Comparison of ENCODE assay signal across 9 cellular contexts in genomic region chr14:100065942-100066574, GRCh38. TPM values are rescaled to one million over a fixed set of nuclear protein-coding genes. Genes with fewer than 3 reads are reported as not detected.
DNase-seq lines count a peak whose midpoint lies in the region; ATAC-seq and TF ChIP-seq lines count a peak whose summit lies in the region.
"Had no signal": no experiment of that assay in that cellular context is flagged by ENCODE, and none has a peak within 500 bp of the region (broad histone marks: within the 10 kb centered on the region; RNA-seq: fewer than 3 reads in every experiment).

No MANE protein-coding gene starts in this region.

- peaks cover 36% of the 10 kb centered on the region for H3K36me3 Mint-ChIP-seq in activated CD4-positive, alpha-beta T cell treated with anti-CD3 and anti-CD28 coated beads, Interleukin-2, amount 10 ng/mL, durations not matched to agents 24 days and 14 days (ENCODE audit: low read depth)

- peak; percentile 94 for DNase-seq in activated CD4-positive, alpha-beta T cell treated with anti-CD3 and anti-CD28 coated beads, Interleukin-2, amount 10 ng/mL, durations not matched to agents 24 days and 14 days
- no peak for DNase-seq in heart right ventricle
- peak; percentile 68 for DNase-seq in stimulated activated CD8-positive, alpha-beta memory T cell treated with anti-CD3 and anti-CD28 coated beads, Interleukin-7, amount 100 ng/mL, for 24 hours (ENCODE audit: low read depth)
- DNase-seq in NCI-H1417 (lab: John Stamatoyannopoulos, UW): no peak
- DNase-seq in LoVo (ENCODE audit: low spot score): no peak
- no peak for DNase-seq in NCI-H446 (lab: John Stamatoyannopoulos, UW)

- peak overlapping the region; percentile 98 for H3K27ac Mint-ChIP-seq in activated CD4-positive, alpha-beta T cell treated with anti-CD3 and anti-CD28 coated beads, Interleukin-2, amount 10 ng/mL, durations not matched to agents 24 days and 14 days

- H3K27ac ChIP-seq in heart right ventricle: peak overlapping the region in 7 of 10 donors; percentile 23 to 93 (median 46)
- H3K27ac ChIP-seq: KMS-11 had no signal

- TF ChIP-seq CTCF in heart right ventricle (IDR thresholded peaks at IDR 0.05): no peak

- WGBS in heart right ventricle, 2 donors: 66 to 70% methylated on average over 10 of the region's 10 CpGs

- peak overlapping the region; percentile 87 for H3K4me3 Mint-ChIP-seq in activated CD4-positive, alpha-beta T cell treated with anti-CD3 and anti-CD28 coated beads, Interleukin-2, amount 10 ng/mL, durations not matched to agents 24 days and 14 days

- H3K4me3 ChIP-seq in heart right ventricle: peak overlapping the region in 6 of 10 donors; percentile 5 to 55 (median 10)

- H3K27me3 Mint-ChIP-seq in activated CD4-positive, alpha-beta T cell treated with anti-CD3 and anti-CD28 coated beads, Interleukin-2, amount 10 ng/mL, durations not matched to agents 24 days and 14 days: no peaks in the 10 kb centered on the region

- peaks cover 79% of the 10 kb centered on the region for H3K4me1 Mint-ChIP-seq in activated CD4-positive, alpha-beta T cell treated with anti-CD3 and anti-CD28 coated beads, Interleukin-2, amount 10 ng/mL, durations not matched to agents 24 days and 14 days

- intact Hi-C loops in activated CD4-positive, alpha-beta T cell treated with anti-CD3 and anti-CD28 coated beads, Interleukin-2, amount 10 ng/mL, durations not matched to agents 24 days and 14 days (cut with micrococcal nuclease): loop anchor here (1.0 to 10.0 kb wide), 10 partner anchors 7 to 1756 kb away; partner anchors contain the start of genes WDR25 and YY1
- intact Hi-C loops in heart right ventricle (cut with DNase I): no loop called here

- H3K27me3 ChIP-seq in heart right ventricle: no peaks in the 10 kb centered on the region

- no peaks in the 10 kb centered on the region for H3K9me3 Mint-ChIP-seq in activated CD4-positive, alpha-beta T cell treated with anti-CD3 and anti-CD28 coated beads, Interleukin-2, amount 10 ng/mL, durations not matched to agents 24 days and 14 days

- ATAC-seq in GM18870 (IDR thresholded peaks at IDR 0.05; ENCODE audit: unreplicated experiment) (peak; percentile 37), HG03139 (IDR thresholded peaks at IDR 0.05; ENCODE audit: unreplicated experiment) (peak; percentile 31), heart right ventricle (peak in 5 of 8 donors; percentile 39 to 59 (median 54))

- peaks cover 0 to 84% (median 29%) of the 10 kb centered on the region in 9 donors for H3K4me1 ChIP-seq in heart right ventricle

- no peaks in the 10 kb centered on the region for H3K9me3 ChIP-seq in heart right ventricle

- no peaks in the 10 kb centered on the region for H3K36me3 ChIP-seq in heart right ventricle

RNA-seq across cellular contexts. Expression of gene EVL, which starts 0.8 kb away (rescaled TPM):
- 268 and 285 TPM in 2 replicates for total RNA-seq in activated CD4-positive, alpha-beta T cell treated with anti-CD3 and anti-CD28 coated beads, Interleukin-2, amount 10 ng/mL, durations not matched to agents 24 days and 14 days
- 10 to 100 TPM; 32.2 to 79.4 (median 50.7) TPM for total RNA-seq in heart right ventricle
- polyA plus RNA-seq in heart right ventricle: 10 to 100 TPM; 26.0 to 47.5 TPM

Comparison
In these comparisons a context has a peak if more than half of its experiments do, and no peak if none do; other contexts are left out.
1. DNase-seq: peak in activated CD4-positive, alpha-beta T cell treated with anti-CD3 and anti-CD28 coated beads, Interleukin-2, amount 10 ng/mL, durations not matched to agents 24 days and 14 days (single experiment) and stimulated activated CD8-positive, alpha-beta memory T cell treated with anti-CD3 and anti-CD28 coated beads, Interleukin-7, amount 100 ng/mL, for 24 hours (single experiment); none in heart right ventricle (0 of 2), NCI-H1417 (0 of 3), LoVo (single experiment) and NCI-H446 (0 of 2).
2. Peak in every context shown above with its lines, with median percentiles within 50 percentile points of each other: ATAC-seq.